ENCODE assay signal across 2 cellular contexts in genomic region chr2:20212459-20212870, GRCh38.
TF ChIP-seq lines count a peak whose summit lies in the region.

No MANE protein-coding gene starts in this region.

TF ChIP-seq in GM23338, 12 proteins besides CTCF, POLR2A, EP300 and RAD21:
- no peak for TF ChIP-seq REST (IDR thresholded peaks at IDR 0.05; ENCODE audit: unreplicated experiment)
- no peak for TF ChIP-seq JUNB (IDR thresholded peaks at IDR 0.05; ENCODE audit: unreplicated experiment)
- no peak for TF ChIP-seq EZH2 (IDR thresholded peaks at IDR 0.05; ENCODE audit: low read depth, unreplicated experiment)
- TF ChIP-seq ZNF331 (CRISPR knock-in tag; IDR thresholded peaks at IDR 0.05; ENCODE audit: low read depth): no peak
- no peak for TF ChIP-seq CREB1 (CRISPR knock-in tag; IDR thresholded peaks at IDR 0.05; ENCODE audit: low read depth)
- TF ChIP-seq ZNF114 (CRISPR knock-in tag; IDR thresholded peaks at IDR 0.05): no peak
- TF ChIP-seq ETS1 (IDR thresholded peaks at IDR 0.05): no peak
- no peak for TF ChIP-seq NANOG (IDR thresholded peaks at IDR 0.05; ENCODE audit: borderline replicate concordance)
- no peak for TF ChIP-seq ZNF462 (CRISPR knock-in tag; IDR thresholded peaks at IDR 0.05)
- no peak for TF ChIP-seq POLR2AphosphoS5 (IDR thresholded peaks at IDR 0.05; ENCODE audit: low read depth)
- no peak for TF ChIP-seq EZH2phosphoT487 (IDR thresholded peaks at IDR 0.05; ENCODE audit: unreplicated experiment)
- no peak for TF ChIP-seq STAT1 (IDR thresholded peaks at IDR 0.05; ENCODE audit: unreplicated experiment)

TF ChIP-seq in HepG2, 621 proteins besides CTCF, POLR2A, EP300 and RAD21 (continued from another document):
- TF ChIP-seq ZBTB39 (CRISPR knock-in tag; IDR thresholded peaks at IDR 0.05) (0 out of 2 replicates have a peak, but pooled peaks have one; percentile 2), ZNF326 (CRISPR knock-in tag; IDR thresholded peaks at IDR 0.05; ENCODE audit: borderline replicate concordance) (no peak), SNAPC5 (CRISPR knock-in tag; IDR thresholded peaks at IDR 0.05; ENCODE audit: borderline replicate concordance) (no peak), ZNF430 (CRISPR knock-in tag; IDR thresholded peaks at IDR 0.05) (peak; percentile 58; the same call in 1 of the 2 replicates), ZIK1 (CRISPR knock-in tag; IDR thresholded peaks at IDR 0.05; ENCODE audit: borderline replicate concordance, low read depth) (0 out of 2 replicates have a peak, but pooled peaks have one; percentile 19), GFI1 (CRISPR knock-in tag; IDR thresholded peaks at IDR 0.05; ENCODE audit: borderline replicate concordance) (0 out of 2 replicates have a peak, but pooled peaks have one; percentile 28), TFAP4 (IDR thresholded peaks at IDR 0.05; ENCODE audit: borderline replicate concordance, low read depth) (no peak), GMEB1 (CRISPR knock-in tag; IDR thresholded peaks at IDR 0.05; ENCODE audit: borderline replicate concordance) (no peak), ARID3A (IDR thresholded peaks at IDR 0.05; ENCODE audit: low read depth, low read length) (no peak), TCF12 (IDR thresholded peaks at IDR 0.05) (no peak), TCF12 (CRISPR knock-in tag; IDR thresholded peaks at IDR 0.05) (no peak), IRF9 (CRISPR knock-in tag; IDR thresholded peaks at IDR 0.05; ENCODE audit: borderline replicate concordance) (peak; percentile 37), ISL2 (CRISPR knock-in tag; IDR thresholded peaks at IDR 0.05) (no peak), DNMT1 (CRISPR knock-in tag; IDR thresholded peaks at IDR 0.05) (0 out of 2 replicates have a peak, but pooled peaks have one; percentile 53), ZNF484 (CRISPR knock-in tag; IDR thresholded peaks at IDR 0.05; ENCODE audit: borderline replicate concordance, low read depth) (no peak), ZFX (CRISPR knock-in tag; IDR thresholded peaks at IDR 0.05; ENCODE audit: low read depth) (peak; percentile 12; the same call in 1 of the 2 replicates), SNAPC2 (CRISPR knock-in tag; IDR thresholded peaks at IDR 0.05) (0 out of 2 replicates have a peak, but pooled peaks have one; percentile 46), ZNF784 (CRISPR knock-in tag; IDR thresholded peaks at IDR 0.05; ENCODE audit: borderline replicate concordance) (no peak), RXRA (CRISPR knock-in tag; IDR thresholded peaks at IDR 0.05) (no peak), ZNF850 (CRISPR knock-in tag; conservative IDR thresholded peaks at IDR 0.05) (0 out of 2 replicates have a peak, but pooled peaks have one; percentile 33), MYPOP (CRISPR knock-in tag; IDR thresholded peaks at IDR 0.05) (0 out of 2 replicates have a peak, but pooled peaks have one; percentile 21)
